ENCODE assay signal across 8 cellular contexts in genomic region chr1:236868625-236869467, GRCh38.
DNase-seq lines count a peak whose midpoint lies in the region; ATAC-seq, FAIRE-seq and TF ChIP-seq lines count a peak whose summit lies in the region.

No MANE protein-coding gene starts in this region.

- no peak overlapping the region for H2BK15ac ChIP-seq in H1 (ENCODE audit: low read length)

- H3F3A ChIP-seq in neural cell (ENCODE audit: insufficient read depth, low read length, poor library complexity, severe bottlenecking), result peaks cover 3% of the 10 kb centered on the region

- no peak overlapping the region for H4K5ac ChIP-seq in H1 (ENCODE audit: insufficient read length, low read depth, low read length)

- H2AK5ac ChIP-seq in H1 (ENCODE audit: low read depth, low read length), result no peak overlapping the region

- H3K23me2 ChIP-seq in H1 (ENCODE audit: low read depth, low read length), result no peaks in the 10 kb centered on the region; the same call in 1 of the 2 replicates

- H4K91ac ChIP-seq in H1 (replicated peaks; ENCODE audit: insufficient read length, low read length), result no peak overlapping the region

- H3K27me3 ChIP-seq in HCT116 (ENCODE audit: insufficient read depth, low read length) (no peaks in the 10 kb centered on the region), WERI-Rb-1 (ENCODE audit: insufficient read depth, low read depth, severe bottlenecking) (no peaks in the 10 kb centered on the region), H1 (replicated peaks in 1 of 4; ENCODE audit: control insufficient read depth in 3 of 4, extremely low read depth in 1 of 4, insufficient read depth in 3 of 4, low read length in 3 of 4) (no peaks in the 10 kb centered on the region), neural cell (ENCODE audit: insufficient read depth, low read depth, low read length) (no peaks in the 10 kb centered on the region)

- no peak overlapping the region for H3K56ac ChIP-seq in H1 (replicated peaks; ENCODE audit: insufficient read length, low read depth, low read length)

- H2AFZ ChIP-seq in HCT116 (ENCODE audit: low read depth, low read length, poor library complexity, severe bottlenecking) (no peak overlapping the region), H1 (ENCODE audit: low read length) (no peak overlapping the region), neural cell (ENCODE audit: low read depth, low read length) (no peak overlapping the region)

- H3K36me3 ChIP-seq in HCT116 (ENCODE audit: control insufficient read depth in 1 of 2, insufficient read depth in 2 of 2, low read length in 2 of 2) (peaks cover 0 to 2% of the 10 kb centered on the region in 2 experiments; a peak in 2 of 4 replicates), WERI-Rb-1 (peaks cover 43% of the 10 kb centered on the region), H1 (ENCODE audit: control insufficient read depth in 2 of 4, insufficient read depth in 4 of 4, low read length in 3 of 4) (no peaks in the 10 kb centered on the region; a peak in 2 of 8 replicates), neural cell (ENCODE audit: insufficient read depth, low read length) (no peaks in the 10 kb centered on the region)

- H3K18ac ChIP-seq in H1 (ENCODE audit: extremely low read depth, low read length), result no peak overlapping the region

- 75% methylated on average over 6 of the region's 6 CpGs; no CpG with 5 or more reads in 1 of the 2 experiments for WGBS in H1 (ENCODE audit: extremely low coverage in 1 of 2, insufficient coverage in 1 of 2, insufficient read length in 1 of 2, insufficient replicate concordance in 2 of 2, low coverage in 1 of 2, low lambda C conversion rate in 2 of 2, missing lambda C conversion rate in 1 of 2), 2 experiments

- H2BK12ac ChIP-seq in H1 (ENCODE audit: low read depth, low read length), result no peak overlapping the region

- H3K79me1 ChIP-seq in H1 (ENCODE audit: low read depth, low read length), result no peaks in the 10 kb centered on the region

- TF ChIP-seq RAD21 in HCT116 (IDR thresholded peaks at IDR 0.05; ENCODE audit: low read depth), result peak; percentile 76
- TF ChIP-seq RAD21 in H1 (IDR thresholded peaks at IDR 0.05 in 1 of 2, conservative IDR thresholded peaks at IDR 0.05 in 1 of 2; ENCODE audit: low read depth in 2 of 2, low read length in 2 of 2), result peak; percentile 84 to 86
- peak; percentile 51 for TF ChIP-seq RAD21 in neural cell (conservative IDR thresholded peaks at IDR 0.05)

- no peak overlapping the region for H4K8ac ChIP-seq in H1 (ENCODE audit: extremely low read depth, insufficient read depth, low read length)

- H2BK20ac ChIP-seq in H1 (ENCODE audit: low read length), result no peak overlapping the region

- no peak overlapping the region for H3K4me3 ChIP-seq in HCT116 (replicated peaks in 1 of 2; ENCODE audit: low read depth in 1 of 2, low read length in 2 of 2)
- no peak overlapping the region for H3K4me3 ChIP-seq in WERI-Rb-1 (ENCODE audit: low read depth, low read length)
- no peak overlapping the region for H3K4me3 ChIP-seq in H1 (ENCODE audit: extremely low read depth in 1 of 4, insufficient read depth in 2 of 4, low read depth in 3 of 4, low read length in 4 of 4)
- H3K4me3 ChIP-seq in neural cell (ENCODE audit: low read length), result no peak overlapping the region

- peak; percentile 95 for ATAC-seq in HCT116

- DNase-seq in NCI-H510A treated with DMSO at 0.1 percent for 48 hours (lab: John Stamatoyannopoulos, UW), result peak; percentile 4
- no peak for DNase-seq in NCI-H510A (lab: John Stamatoyannopoulos, UW)
- DNase-seq in HCT116 (ENCODE audit: low read depth, low spot score), result peak; percentile 51
- DNase-seq in NAMALWA (ENCODE audit: low spot score), result peak; percentile 72
- peak; percentile 58 for DNase-seq in WERI-Rb-1
- DNase-seq in H1 (ENCODE audit: low read depth in 1 of 2, low spot score in 2 of 2), result peak in 1 of 2 experiments; percentile 27
- no peak for DNase-seq in ureter (ENCODE audit: low spot score)

- H3K9me2 ChIP-seq in HCT116 (ENCODE audit: insufficient read depth) (no peaks in the 10 kb centered on the region), neural cell (ENCODE audit: insufficient read depth, low read length) (no peaks in the 10 kb centered on the region)

- H3K4me1 ChIP-seq in HCT116 (ENCODE audit: control insufficient read depth in 1 of 2, insufficient read depth in 2 of 2, low read length in 2 of 2) (no peaks in the 10 kb centered on the region), H1 (replicated peaks in 1 of 4; ENCODE audit: control insufficient read depth in 3 of 4, insufficient read depth in 4 of 4, low read length in 3 of 4) (no peaks in the 10 kb centered on the region)

- H2BK120ac ChIP-seq in H1 (replicated peaks; ENCODE audit: low read depth, low read length), result no peak overlapping the region

- CTCF ChIA-PET in HCT116 (lab: Charles Lee), result interaction anchor here (1.5 kb wide), 1 partner anchor 116 kb away, joined by 3 read pairs; no protein-coding TSS in a partner anchor
- CTCF ChIA-PET in H1 (lab: Charles Lee; ENCODE audit: partially characterized antibody), result interaction anchor here (0.5 to 2.1 kb wide), 8 partner anchors 12 to 1036 kb away, joined by 3 to 10 read pairs (median 3); no protein-coding TSS in a partner anchor

- H3K23ac ChIP-seq in H1 (ENCODE audit: insufficient read length), result no peak overlapping the region

- POLR2A ChIA-PET in HCT116 (lab: Charles Lee) (no interaction called here), H1 (lab: Charles Lee; ENCODE audit: partially characterized antibody) (interaction anchor here (0.6 kb wide), 1 partner anchor 10 kb away, joined by 3 read pairs; no protein-coding TSS in a partner anchor)

- no peak overlapping the region for H2BK5ac ChIP-seq in H1 (ENCODE audit: low read depth, low read length)

- no peaks in the 10 kb centered on the region for H3K9me3 ChIP-seq in HCT116 (ENCODE audit: control insufficient read depth in 1 of 2, insufficient read depth in 1 of 2, low read depth in 1 of 2, low read length in 2 of 2)
- H3K9me3 ChIP-seq in WERI-Rb-1 (ENCODE audit: severe bottlenecking), result no peaks in the 10 kb centered on the region
- H3K9me3 ChIP-seq in H1 (ENCODE audit: insufficient read depth in 2 of 2, low read depth in 1 of 2, low read length in 1 of 2), result no peaks in the 10 kb centered on the region
- no peaks in the 10 kb centered on the region for H3K9me3 ChIP-seq in neural cell (ENCODE audit: low read length)

- BruUV-seq in HCT116 (replicated peaks; lab: Mats Ljungman, UMichigan), result no TSS peak

- no peak overlapping the region for H3K27ac ChIP-seq in HCT116 (ENCODE audit: low read depth, low read length)
- no peak overlapping the region for H3K27ac ChIP-seq in WERI-Rb-1
- no peak overlapping the region for H3K27ac ChIP-seq in H1 (ENCODE audit: low read depth, low read length)
- H3K27ac ChIP-seq in neural cell (ENCODE audit: low read length), result no peak overlapping the region

- H4K20me1 ChIP-seq in HCT116 (ENCODE audit: insufficient read depth), result no peaks in the 10 kb centered on the region
- H4K20me1 ChIP-seq in H1 (replicated peaks in 1 of 2; ENCODE audit: control insufficient read depth in 1 of 2, insufficient read depth in 2 of 2, low read length in 2 of 2), result no peaks in the 10 kb centered on the region
- no peaks in the 10 kb centered on the region for H4K20me1 ChIP-seq in neural cell (ENCODE audit: insufficient read depth)

- H3K14ac ChIP-seq in H1 (ENCODE audit: insufficient read length), result no peak overlapping the region

- H3K4me2 ChIP-seq in HCT116 (ENCODE audit: low read length) (no peak overlapping the region), H1 (ENCODE audit: insufficient read depth in 1 of 2, low read depth in 2 of 2, low read length in 2 of 2) (no peak overlapping the region), neural cell (ENCODE audit: low read length) (no peak overlapping the region)

- H3K9ac ChIP-seq in HCT116 (ENCODE audit: low read length) (no peak overlapping the region), H1 (replicated peaks in 1 of 4; ENCODE audit: extremely low read depth in 1 of 4, low read depth in 3 of 4, low read length in 3 of 4) (no peak overlapping the region), neural cell (ENCODE audit: low read length) (no peak overlapping the region)

- RAD21 ChIA-PET in HCT116 (lab: Charles Lee; ENCODE audit: low non-redundant PET in 1 of 2, low total read pairs in 2 of 2, uncharacterized antibody in 2 of 2, unreplicated experiment in 2 of 2), result no interaction called here

- no peaks in the 10 kb centered on the region for H3K79me2 ChIP-seq in HCT116 (ENCODE audit: insufficient read depth, low read length)
- no peaks in the 10 kb centered on the region for H3K79me2 ChIP-seq in H1 (ENCODE audit: control insufficient read depth in 1 of 2, insufficient read depth in 2 of 2, low read length in 2 of 2)
- H3K79me2 ChIP-seq in neural cell (replicated peaks; ENCODE audit: insufficient read depth, low read length), result no peaks in the 10 kb centered on the region

- no peak for TF ChIP-seq EP300 in H1 (IDR thresholded peaks at IDR 0.05; ENCODE audit: borderline replicate concordance in 1 of 2, low read depth in 2 of 2, low read length in 2 of 2)
- no peak for TF ChIP-seq EP300 in neural cell (conservative IDR thresholded peaks at IDR 0.05; ENCODE audit: poor library complexity, severe bottlenecking)

- intact Hi-C loops in HCT116 (cut with micrococcal nuclease), result loop anchor here (1.0 to 5.0 kb wide), 3 partner anchors 116 to 767 kb away; no protein-coding TSS in a partner anchor

- no peak overlapping the region for H3K4ac ChIP-seq in H1 (replicated peaks; ENCODE audit: insufficient read length, low read depth, low read length)

- no peak for TF ChIP-seq POLR2A in HCT116 (IDR thresholded peaks at IDR 0.05; ENCODE audit: borderline replicate concordance, extremely low read depth, insufficient read depth, insufficient read length)
- TF ChIP-seq POLR2A in H1 (IDR thresholded peaks at IDR 0.05; ENCODE audit: control extremely low read depth in 1 of 2, low read depth in 2 of 2, low read length in 2 of 2), result no peak

- FAIRE-seq in H1 (lab: Jason Lieb, UNC), result peak; percentile 84

- TF ChIP-seq CTCF in HCT116 (IDR thresholded peaks at IDR 0.05 in 2 of 3, conservative IDR thresholded peaks at IDR 0.05 in 1 of 3; ENCODE audit: borderline replicate concordance in 1 of 3, insufficient read depth in 1 of 3, low read depth in 2 of 3, low read length in 2 of 3) (peak; percentile 71 to 96 (median 93); a peak in 5 of 6 replicates), WERI-Rb-1 (IDR thresholded peaks at IDR 0.05; ENCODE audit: low read depth, low read length) (peak; percentile 90), H1 (IDR thresholded peaks at IDR 0.05; ENCODE audit: control extremely low read depth in 1 of 3, insufficient read depth in 1 of 3, low read depth in 1 of 3, low read length in 3 of 3) (peak; percentile 74 to 95 (median 78)), neural cell (IDR thresholded peaks at IDR 0.05; ENCODE audit: poor library complexity, severe bottlenecking) (peak; percentile 58)

TF ChIP-seq in H1, 55 proteins besides CTCF, POLR2A, EP300 and RAD21:
- TF ChIP-seq HDAC2 (IDR thresholded peaks at IDR 0.05; ENCODE audit: borderline replicate concordance in 1 of 2, low read depth in 2 of 2, low read length in 2 of 2) (no peak), YY1 (IDR thresholded peaks at IDR 0.05; ENCODE audit: low read depth, low read length) (0 out of 2 replicates have a peak, but pooled peaks have one; percentile 55)

TF ChIP-seq in neural cell, 6 proteins besides CTCF, POLR2A, EP300 and RAD21:
- no peak for TF ChIP-seq POLR2AphosphoS5 (IDR thresholded peaks at IDR 0.05)
- TF ChIP-seq SMC3 (conservative IDR thresholded peaks at IDR 0.05; ENCODE audit: poor library complexity), result peak; percentile 47

Comparison
In these comparisons a context has a peak if more than half of its experiments do, and no peak if none do; other contexts are left out.
1. DNase-seq: peak in NCI-H510A treated with DMSO at 0.1 percent for 48 hours (single experiment), HCT116 (single experiment), NAMALWA (single experiment) and WERI-Rb-1 (single experiment); none in NCI-H510A (single experiment) and ureter (single experiment).
2. Peak in every context shown above with its lines, with median percentiles within 50 percentile points of each other: CTCF ChIP-seq.